ENCODE assay signal across 7 cellular contexts in the genomic region with DNA sequence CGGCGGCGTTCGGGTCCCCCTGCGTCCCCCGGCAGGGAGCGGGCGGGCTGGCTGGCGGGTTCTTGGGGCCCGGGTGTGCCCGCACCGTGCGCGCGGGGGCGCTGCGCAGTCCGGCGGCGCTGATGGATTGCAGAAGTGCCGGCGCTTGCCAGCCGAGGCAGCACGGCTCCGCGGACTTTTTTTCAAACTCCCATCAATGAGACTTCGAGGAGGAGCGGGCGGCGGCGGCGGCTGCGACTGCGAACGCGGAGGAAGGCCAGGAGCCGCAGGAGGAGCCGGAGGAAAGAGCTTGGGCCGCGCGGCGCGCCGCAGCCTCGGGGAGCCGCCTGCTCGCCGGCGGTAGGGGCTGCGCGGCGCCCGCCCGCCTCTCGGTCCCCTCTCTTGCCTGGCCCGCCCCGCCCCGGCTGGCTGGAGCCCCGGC. TPM values are rescaled to one million over a fixed set of nuclear protein-coding genes. Genes with fewer than 3 reads are reported as not detected.
A peak's percentile ranks its signal among the peaks of the same experiment; 100 is the strongest.
DNase-seq lines count a peak whose midpoint lies in the region; ATAC-seq, FAIRE-seq and TF ChIP-seq lines count a peak whose summit lies in the region.

A gene (plus strand): TSS at position 119 of the 421 bp plus-strand sequence. CDS start 61,453 bp downstream, outside the sequence.

- no peak within 1 kb of the TSS for H3K27ac ChIP-seq in RWPE2 (ENCODE audit: poor library complexity, severe bottlenecking)

- H3K4me3 ChIP-seq in RWPE2 (ENCODE audit: severe bottlenecking) (peak within 1 kb of the TSS; percentile 49), choroid plexus epithelial cell (ENCODE audit: low read depth, low read length) (peak within 1 kb of the TSS; percentile 69)

- intact Hi-C loops in left colon (cut with DNase I, micrococcal nuclease) = no loop called here

- TF ChIP-seq CTCF in RWPE2 (IDR thresholded peaks at IDR 0.05; ENCODE audit: poor library complexity, severe bottlenecking) (peak; percentile 86), choroid plexus epithelial cell (conservative IDR thresholded peaks at IDR 0.05; ENCODE audit: low read depth, low read length) (peak; percentile 57)

- FAIRE-seq in HTR-8/SVneo (lab: Jason Lieb, UNC) = peak; percentile 80

- no peaks in the 10 kb centered on the region for H3K36me3 ChIP-seq in RWPE2 (ENCODE audit: low read depth)

- H3K9me3 ChIP-seq in RWPE2 (ENCODE audit: severe bottlenecking) = no peaks in the 10 kb centered on the region

- H3K27me3 ChIP-seq in RWPE2 (ENCODE audit: insufficient read depth, poor library complexity, severe bottlenecking) = peaks cover 45% of the 10 kb centered on the region

- DNase-seq in GM03348 (ENCODE audit: low spot score) (peak; percentile 89), HTR-8/SVneo (ENCODE audit: insufficient read length, low spot score) (peak; percentile 64), RWPE2 (ENCODE audit: low spot score) (no peak), choroid plexus epithelial cell (ENCODE audit: low read depth) (peak; percentile 93), left colon (peak; percentile 59 to 63)
- peak; percentile 11 for DNase-seq in stimulated activated CD4-positive, alpha-beta T cell treated with anti-CD3 and anti-CD28 coated beads, Interleukin-4, amount 100 ng/mL, for 24 hours

- peak; percentile 65 for ATAC-seq in RWPE2 (ENCODE audit: low read depth)
- ATAC-seq in left colon = peak; percentile 60
- no peak for ATAC-seq in GM19395 (IDR thresholded peaks at IDR 0.05; ENCODE audit: unreplicated experiment)

- H3K4me1 ChIP-seq in RWPE2 (ENCODE audit: insufficient read depth, poor library complexity, severe bottlenecking) = no peaks in the 10 kb centered on the region

RNA-seq across cellular contexts. Expression of the gene that starts here (rescaled TPM):
- 1 to 10 TPM; 1.4 to 4.0 TPM for total RNA-seq in left colon
